Comparison of ENCODE assay signal across 21 cellular contexts in the genomic region with DNA sequence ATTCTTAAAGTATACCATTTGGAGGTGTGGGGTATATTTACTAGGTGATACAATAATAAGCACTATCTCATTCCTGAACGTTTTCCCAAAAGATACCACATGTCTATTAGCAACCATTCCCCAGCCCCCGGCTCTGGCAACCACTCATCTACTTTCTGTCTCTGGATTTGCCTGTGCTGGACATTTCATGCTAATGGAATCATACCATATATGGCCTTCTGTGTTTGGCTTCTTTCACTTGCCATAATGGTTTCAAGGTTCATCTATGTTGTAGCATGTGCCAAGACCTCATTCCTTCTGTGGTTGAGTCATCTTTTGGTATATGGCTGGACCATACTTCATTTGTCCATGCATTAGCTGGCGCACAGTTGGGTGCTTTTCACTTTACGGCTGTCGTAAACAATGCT. TPM values are rescaled to one million over a fixed set of nuclear protein-coding genes. Genes with fewer than 3 reads are reported as not detected.
A peak's percentile ranks its signal among the peaks of the same experiment; 100 is the strongest.
DNase-seq lines count a peak whose midpoint lies in the region; ATAC-seq, FAIRE-seq and TF ChIP-seq lines count a peak whose summit lies in the region.
"Had no signal": no experiment of that assay in that cellular context is flagged by ENCODE, and none has a peak within 500 bp of the region (broad histone marks: within the 10 kb centered on the region; RNA-seq: fewer than 3 reads in every experiment).

No MANE protein-coding gene starts in this region.

- in situ Hi-C loops in ACHN (cut with HindIII; ENCODE audit: low pct_ligation_motif_present, low pct_unique_long_range_greater_than_20kb, low sequenced_read_pairs), result no loop called here

- FAIRE-seq in bronchial epithelial cell (lab: Jason Lieb, UNC), result no peak
- FAIRE-seq: G401.6, kidney had no signal

- intact Hi-C loops in mucosa of descending colon (cut with DNase I, micrococcal nuclease), result no loop called here

- ATAC-seq in mucosa of descending colon (peak; percentile 92), GM21367 (IDR thresholded peaks at IDR 0.05; ENCODE audit: unreplicated experiment) (no peak)
- ATAC-seq: T-cell had no signal

- TF ChIP-seq CTCF in bronchial epithelial cell (IDR thresholded peaks at IDR 0.05; ENCODE audit: insufficient read depth, low read length, severe bottlenecking) (no peak), mucosa of descending colon (IDR thresholded peaks at IDR 0.05) (no peak)

- DNase-seq in EH (ENCODE audit: low read depth) (peak; percentile 97), M059J (ENCODE audit: low read depth) (peak; percentile 48), bronchial epithelial cell (ENCODE audit: low read depth) (peak; percentile 63), mucosa of descending colon (no peak), ACHN (no peak), superior temporal gyrus (ENCODE audit: extremely low spot score) (no peak)
- DNase-seq: activated CD8-positive, alpha-beta memory T cell treated with anti-CD3 and anti-CD28 coated beads for 24 hours; CD4-positive, CD25-positive, alpha-beta regulatory T cell; endodermal cell; head of caudate nucleus; kidney; midbrain; NCI-H187 treated with DMSO at 0.1 percent for 48 hours; NCI-H526; occipital lobe; stimulated activated naive CD4-positive, alpha-beta T cell; T-cell; WERI-Rb-1 had no signal

- H3K27me3 ChIP-seq in bronchial epithelial cell (ENCODE audit: control insufficient read depth, insufficient read depth, low read length), result no peaks in the 10 kb centered on the region

- no peak overlapping the region for H3K4me3 ChIP-seq in bronchial epithelial cell (ENCODE audit: low read depth, low read length)
- no peak overlapping the region for H3K4me3 ChIP-seq in mucosa of descending colon
- H3K4me3 ChIP-seq: smooth muscle cell had no signal

- no peaks in the 10 kb centered on the region for H3K4me1 ChIP-seq in mucosa of descending colon (ENCODE audit: low read depth)

- no peaks in the 10 kb centered on the region for H3K9me3 ChIP-seq in mucosa of descending colon

- H3K36me3 ChIP-seq in bronchial epithelial cell (ENCODE audit: control insufficient read depth, insufficient read depth, low read length), result no peaks in the 10 kb centered on the region
- H3K36me3 ChIP-seq in mucosa of descending colon (ENCODE audit: low read depth), result no peaks in the 10 kb centered on the region
- H3K36me3 ChIP-seq: WERI-Rb-1 had no signal

RNA-seq across cellular contexts. Expression of gene BCAS4, which starts 39.7 kb away (rescaled TPM):
- 15.4 and 16.2 TPM in 2 replicates for total RNA-seq in M059J (2014; rRNA removed; shearing (Covaris generic))
- total RNA-seq in bronchial epithelial cell, result 5.5 and 12.2 TPM in 2 replicates
- 1 to 10 TPM; 1.9 to 5.6 (median 2.9) TPM for total RNA-seq in mucosa of descending colon

Comparison
In these comparisons a context has a peak if more than half of its experiments do, and no peak if none do; other contexts are left out.
1. DNase-seq: peak in EH (single experiment), M059J (single experiment) and bronchial epithelial cell (single experiment); none in mucosa of descending colon (0 of 3), ACHN (single experiment) and superior temporal gyrus (single experiment).